Comparison of ENCODE assay signal across 8 cellular contexts in genomic region chr2:39121523-39122063, GRCh38. TPM values are rescaled to one million over a fixed set of nuclear protein-coding genes. Genes with fewer than 3 reads are reported as not detected.
DNase-seq lines count a peak whose midpoint lies in the region; ATAC-seq and TF ChIP-seq lines count a peak whose summit lies in the region.

No MANE protein-coding gene starts in this region.

- CTCF ChIA-PET in A673 (lab: Charles Lee) = interaction anchor here (1.3 kb wide), 1 partner anchor 106 kb away, joined by 4 read pairs; no protein-coding TSS in a partner anchor
- CTCF ChIA-PET in HEK293 (lab: Yijun Ruan, JAX) = interaction anchor here (0.6 to 5.2 kb wide), 2 partner anchors 107 to 247 kb away, joined by 4 to 33 read pairs; no protein-coding TSS in a partner anchor

- no TSS peak for BruUV-seq in A673 (replicated peaks; lab: Mats Ljungman, UMichigan)

- intact Hi-C loops in A673 (cut with micrococcal nuclease; ENCODE audit: unreplicated experiment) = loop anchor here (2.0 to 5.0 kb wide), 2 partner anchors 64 to 107 kb away; no protein-coding TSS in a partner anchor

- H3K27me3 ChIP-seq in A673 (replicated peaks; ENCODE audit: insufficient read depth, low read depth, low read length, poor library complexity) (no peaks in the 10 kb centered on the region), WERI-Rb-1 (ENCODE audit: insufficient read depth, low read depth, severe bottlenecking) (no peaks in the 10 kb centered on the region), subcutaneous abdominal adipose tissue (ENCODE audit: control insufficient read depth in 5 of 5, insufficient read depth in 4 of 5, low read length in 5 of 5) (no peaks in the 10 kb centered on the region)

- no peak for DNase-seq in A673 (ENCODE audit: low spot score)
- no peak for DNase-seq in WERI-Rb-1
- no peak for DNase-seq in activated gamma-delta T cell treated with Interleukin-2 at 50 U/mL for 16 hours

- ATAC-seq in GM21529 (IDR thresholded peaks at IDR 0.05; ENCODE audit: unreplicated experiment) = no peak
- no peak for ATAC-seq in GM18511 (IDR thresholded peaks at IDR 0.05; ENCODE audit: unreplicated experiment)

- H3K36me3 ChIP-seq in A673 (ENCODE audit: insufficient read depth, low read length, poor library complexity, severe bottlenecking) (peaks cover 4% of the 10 kb centered on the region), HEK293 (ENCODE audit: control insufficient read depth in 2 of 2, insufficient read depth in 1 of 2, low read length in 2 of 2) (peaks cover under 1 to 3% of the 10 kb centered on the region in 2 experiments; a peak in 2 of 3 replicates), WERI-Rb-1 (no peaks in the 10 kb centered on the region; the same call in 1 of the 2 replicates), subcutaneous abdominal adipose tissue (ENCODE audit: control insufficient read depth in 5 of 5, insufficient read depth in 5 of 5, low read length in 5 of 5) (peaks cover 0 to 3% (median 0%) of the 10 kb centered on the region in 5 donors)

- H3K9ac ChIP-seq in subcutaneous abdominal adipose tissue (ENCODE audit: low read length in 5 of 5) = peak overlapping the region; percentile 86 to 99 (median 93)

- H3K4me1 ChIP-seq in A673 (ENCODE audit: insufficient read depth, low read length, poor library complexity, severe bottlenecking) (peaks cover 12% of the 10 kb centered on the region), HEK293 (ENCODE audit: control insufficient read depth, insufficient read depth, low read length) (peaks cover 8% of the 10 kb centered on the region), subcutaneous abdominal adipose tissue (ENCODE audit: control insufficient read depth in 5 of 5, insufficient read depth in 5 of 5, low read length in 5 of 5) (peaks cover 4 to 67% (median 53%) of the 10 kb centered on the region in 5 donors)

- peak overlapping the region; percentile 79 for H3K4me3 ChIP-seq in A673 (ENCODE audit: low read depth, low read length, poor library complexity, severe bottlenecking)
- peak overlapping the region; percentile 83 for H3K4me3 ChIP-seq in HEK293 (ENCODE audit: low read depth, low read length)
- peak overlapping the region; percentile 77 for H3K4me3 ChIP-seq in WERI-Rb-1 (ENCODE audit: low read depth, low read length)
- H3K4me3 ChIP-seq in iPS-11a (ENCODE audit: low read depth, low read length) = peak overlapping the region; percentile 74
- H3K4me3 ChIP-seq in subcutaneous abdominal adipose tissue (ENCODE audit: low read depth in 1 of 5, low read length in 5 of 5) = peak overlapping the region; percentile 81 to 93 (median 88)

- POLR2A ChIA-PET in A673 (lab: Charles Lee; ENCODE audit: low non-redundant PET) (interaction anchor here (0.6 kb wide), 1 partner anchor 259 kb away, joined by 3 read pairs; no protein-coding TSS in a partner anchor), HEK293 (lab: Yijun Ruan, JAX) (interaction anchor here (1.0 to 1.3 kb wide), 5 partner anchors 10 to 370 kb away, joined by 5 to 8 read pairs (median 6); partner anchors contain the start of gene SRSF7)

- H3K27ac ChIP-seq in A673 (ENCODE audit: low read depth, low read length, poor library complexity, severe bottlenecking) (peak overlapping the region; percentile 91), HEK293 (ENCODE audit: extremely low read depth, low read depth, low read length) (peak overlapping the region; percentile 86), WERI-Rb-1 (peak overlapping the region; percentile 81), subcutaneous abdominal adipose tissue (ENCODE audit: low read depth, low read length) (peak overlapping the region; percentile 99)

- H3K9me3 ChIP-seq in A673 (ENCODE audit: low read depth, low read length, poor library complexity, severe bottlenecking) = no peaks in the 10 kb centered on the region
- no peaks in the 10 kb centered on the region for H3K9me3 ChIP-seq in HEK293 (ENCODE audit: control insufficient read depth, insufficient read depth, low read depth, low read length)
- H3K9me3 ChIP-seq in WERI-Rb-1 (ENCODE audit: severe bottlenecking) = no peaks in the 10 kb centered on the region
- H3K9me3 ChIP-seq in subcutaneous abdominal adipose tissue (ENCODE audit: control insufficient read depth in 5 of 5, low read length in 5 of 5) = no peaks in the 10 kb centered on the region

- no peak for TF ChIP-seq CTCF in A673 (conservative IDR thresholded peaks at IDR 0.05; ENCODE audit: low read depth, low read length)
- no peak for TF ChIP-seq CTCF in HEK293 (tag by site-specific recombination; IDR thresholded peaks at IDR 0.05)
- TF ChIP-seq CTCF in WERI-Rb-1 (IDR thresholded peaks at IDR 0.05; ENCODE audit: low read depth, low read length) = no peak

TF ChIP-seq in HEK293, 187 proteins besides CTCF, POLR2A, EP300 and RAD21 (continues in another document):
- 0 out of 2 replicates have a peak, but pooled peaks have one; percentile 14 for TF ChIP-seq SP7 (tag by site-specific recombination; IDR thresholded peaks at IDR 0.05)
- TF ChIP-seq ZNF544 (tag by site-specific recombination; IDR thresholded peaks at IDR 0.05) = no peak
- 0 out of 2 replicates have a peak, but pooled peaks have one; percentile 24 for TF ChIP-seq TRIM28 (IDR thresholded peaks at IDR 0.05; ENCODE audit: borderline replicate concordance, low read length)
- peak; percentile 95 for TF ChIP-seq ZNF664 (tag by site-specific recombination; IDR thresholded peaks at IDR 0.05)
- 0 out of 2 replicates have a peak, but pooled peaks have one; percentile 54 for TF ChIP-seq TCF7L2 (IDR thresholded peaks at IDR 0.05; ENCODE audit: borderline replicate concordance, low read depth, low read length)
- peak; percentile 59 for TF ChIP-seq PRDM6 (tag by site-specific recombination; IDR thresholded peaks at IDR 0.05)
- 0 out of 2 replicates have a peak, but pooled peaks have one; percentile 4 for TF ChIP-seq ZNF366 (tag by site-specific recombination; conservative IDR thresholded peaks at IDR 0.05)
- no peak for TF ChIP-seq YY2 (tag by site-specific recombination; IDR thresholded peaks at IDR 0.05)
- no peak for TF ChIP-seq ZNF580 (tag by site-specific recombination; IDR thresholded peaks at IDR 0.05)
- no peak for TF ChIP-seq PRDM2 (tag by site-specific recombination; IDR thresholded peaks at IDR 0.05; ENCODE audit: borderline replicate concordance)
- peak; percentile 89 for TF ChIP-seq FEZF1 (tag by site-specific recombination; IDR thresholded peaks at IDR 0.05)

RNA-seq across cellular contexts. Expression of gene SOS1, which starts 0.7 kb away (rescaled TPM):
- total RNA-seq in A673 (2021) = 37.8 and 42.1 TPM in 2 replicates
